Comparison of ENCODE assay signal across 8 cellular contexts in genomic region chr19:4068058-4068966, GRCh38. TPM values are rescaled to one million over a fixed set of nuclear protein-coding genes. Genes with fewer than 3 reads are reported as not detected.
DNase-seq lines count a peak whose midpoint lies in the region; ATAC-seq and TF ChIP-seq lines count a peak whose summit lies in the region.

No MANE protein-coding gene starts in this region.

- H3K4me1 ChIP-seq in BE2C: no peaks in the 10 kb centered on the region

- H3K27me3 Mint-ChIP-seq in central memory CD8-positive, alpha-beta T cell: no peaks in the 10 kb centered on the region
- no peaks in the 10 kb centered on the region for H3K27me3 Mint-ChIP-seq in natural killer cell treated with Interleukin-12 subunit alpha and Interleukin-12 subunit beta and Interleukin-15 and Interleukin-18, amount 100 ng/mL, for 72 hours

- peak overlapping the region; percentile 71 for H3K27ac Mint-ChIP-seq in central memory CD8-positive, alpha-beta T cell (ENCODE audit: low read depth)
- H3K27ac Mint-ChIP-seq in natural killer cell treated with Interleukin-12 subunit alpha and Interleukin-12 subunit beta and Interleukin-15 and Interleukin-18, amount 100 ng/mL, for 72 hours: peak overlapping the region; percentile 67 to 87

- peak; percentile 14 for DNase-seq in BE2C
- DNase-seq in central memory CD8-positive, alpha-beta T cell (ENCODE audit: low spot score in 2 of 2): no peak
- DNase-seq in natural killer cell treated with Interleukin-12 subunit alpha and Interleukin-12 subunit beta and Interleukin-15 and Interleukin-18, amount 100 ng/mL, for 72 hours (ENCODE audit: low spot score): no peak
- no peak for DNase-seq in 8988T
- DNase-seq in HuH-7 (ENCODE audit: low spot score): no peak
- no peak for DNase-seq in DMS 273 (lab: John Stamatoyannopoulos, UW; ENCODE audit: unreplicated experiment)

- H3K36me3 ChIP-seq in BE2C (peaks cover 4% of the 10 kb centered on the region), KOPT-K1 (ENCODE audit: insufficient read depth, low read length) (peaks cover 11% of the 10 kb centered on the region; the same call in 1 of the 2 replicates)

- peak overlapping the region; percentile 83 for H3K4me3 Mint-ChIP-seq in central memory CD8-positive, alpha-beta T cell
- peak overlapping the region; percentile 78 for H3K4me3 Mint-ChIP-seq in natural killer cell treated with Interleukin-12 subunit alpha and Interleukin-12 subunit beta and Interleukin-15 and Interleukin-18, amount 100 ng/mL, for 72 hours

- TF ChIP-seq CTCF in BE2C (IDR thresholded peaks at IDR 0.05; ENCODE audit: low read depth, low read length): no peak

- H3K27me3 ChIP-seq in BE2C: no peaks in the 10 kb centered on the region

- H3K4me3 ChIP-seq in BE2C (ENCODE audit: low read depth, low read length): peak overlapping the region; percentile 69

- peaks cover 16% of the 10 kb centered on the region for H3K4me1 Mint-ChIP-seq in central memory CD8-positive, alpha-beta T cell
- peaks cover 22 to 23% of the 10 kb centered on the region in 2 donors for H3K4me1 Mint-ChIP-seq in natural killer cell treated with Interleukin-12 subunit alpha and Interleukin-12 subunit beta and Interleukin-15 and Interleukin-18, amount 100 ng/mL, for 72 hours (ENCODE audit: low read depth in 2 of 2)

- peak overlapping the region; percentile 97 for H3K27ac ChIP-seq in KOPT-K1 (ENCODE audit: low read depth, low read length, poor library complexity, severe bottlenecking)

- ATAC-seq in central memory CD8-positive, alpha-beta T cell (replicated peaks; ENCODE audit: extremely low read depth, poor library complexity, severe bottlenecking): no peak
- no peak for ATAC-seq in natural killer cell treated with Interleukin-12 subunit alpha and Interleukin-12 subunit beta and Interleukin-15 and Interleukin-18, amount 100 ng/mL, for 72 hours
- no peak for ATAC-seq in HG03045 (IDR thresholded peaks at IDR 0.05; ENCODE audit: unreplicated experiment)

- peaks cover 16% of the 10 kb centered on the region for H3K36me3 Mint-ChIP-seq in central memory CD8-positive, alpha-beta T cell (ENCODE audit: insufficient read depth)
- H3K36me3 Mint-ChIP-seq in natural killer cell treated with Interleukin-12 subunit alpha and Interleukin-12 subunit beta and Interleukin-15 and Interleukin-18, amount 100 ng/mL, for 72 hours: no peaks in the 10 kb centered on the region

- H3K9me3 Mint-ChIP-seq in central memory CD8-positive, alpha-beta T cell: no peaks in the 10 kb centered on the region
- H3K9me3 Mint-ChIP-seq in natural killer cell treated with Interleukin-12 subunit alpha and Interleukin-12 subunit beta and Interleukin-15 and Interleukin-18, amount 100 ng/mL, for 72 hours: no peaks in the 10 kb centered on the region

- H3K9me3 ChIP-seq in BE2C (no peaks in the 10 kb centered on the region), KOPT-K1 (ENCODE audit: insufficient read depth, low read length, poor library complexity, severe bottlenecking) (no peaks in the 10 kb centered on the region)

RNA-seq across cellular contexts. Expression of gene ZBTB7A, which starts 1.6 kb away (rescaled TPM):
- polyA plus RNA-seq in BE2C (2012; ENCODE audit: insufficient read depth, insufficient read length, low read depth): 17.1 TPM
- total RNA-seq in natural killer cell treated with Interleukin-12 subunit alpha and Interleukin-12 subunit beta and Interleukin-15 and Interleukin-18, amount 100 ng/mL, for 72 hours: 10 to 100 TPM; 63.4 to 70.5 TPM

RNA-seq across cellular contexts. Expression of gene MAP2K2, which starts 55.6 kb away (rescaled TPM):
- 120 TPM for polyA plus RNA-seq in BE2C (2012; ENCODE audit: insufficient read depth, insufficient read length, low read depth)
- 100 to 1,000 TPM; 170 to 206 TPM for total RNA-seq in natural killer cell treated with Interleukin-12 subunit alpha and Interleukin-12 subunit beta and Interleukin-15 and Interleukin-18, amount 100 ng/mL, for 72 hours
